Comparison of ENCODE assay signal across 8 cellular contexts in genomic region chr11:47642099-47642855, GRCh38. TPM values are rescaled to one million over a fixed set of nuclear protein-coding genes. Genes with fewer than 3 reads are reported as not detected.
DNase-seq lines count a peak whose midpoint lies in the region; ATAC-seq and TF ChIP-seq lines count a peak whose summit lies in the region.

TSS of gene MTCH2 (minus strand) at chr11:47642559. CDS start at chr11:47642465, 94 bp downstream.

- WGBS in esophagus, 2 donors: 1% methylated on average over 78 of the region's 78 CpGs

- H4K20me1 ChIP-seq in PC-9 (ENCODE audit: insufficient read depth): no peaks in the 10 kb centered on the region

- H3F3A ChIP-seq in PC-9 (ENCODE audit: insufficient read depth, low read depth): peaks cover 4% of the 10 kb centered on the region; the same call in 1 of the 2 replicates

- POLR2A ChIA-PET in PC-9 (lab: Charles Lee; ENCODE audit: unreplicated experiment): interaction anchor here (0.6 kb wide), 1 partner anchor 133 kb away, joined by 4 read pairs; no protein-coding TSS in a partner anchor

- peak within 1 kb of the TSS; percentile 75 for H3K9ac ChIP-seq in muscle layer of colon (ENCODE audit: low read length)

- DNase-seq in DMS153 treated with DMSO at 0.1 percent for 48 hours (lab: John Stamatoyannopoulos, UW; ENCODE audit: unreplicated experiment) (peak; percentile 96), KBM-7 (peak; percentile 98), PC-9 (peak; percentile 86 to 98)
- peak; percentile 98 for DNase-seq in activated T-cell treated with anti-CD3 and anti-CD28 coated beads, Interleukin-2, amount 50 U/mL, for 24 hours
- DNase-seq in stimulated activated CD8-positive, alpha-beta memory T cell treated with anti-CD3 and anti-CD28 coated beads, Interleukin-7, amount 100 ng/mL, for 24 hours (ENCODE audit: low read depth): peak; percentile 95

- peaks cover 41% of the 10 kb centered on the region for H3K36me3 Mint-ChIP-seq in activated T-cell treated with anti-CD3 and anti-CD28 coated beads, Interleukin-2, amount 50 U/mL, for 24 hours (ENCODE audit: low read depth)

- peaks cover 9% of the 10 kb centered on the region for H3K4me1 ChIP-seq in PC-9 (replicated peaks; ENCODE audit: insufficient read depth)
- H3K4me1 ChIP-seq in esophagus (ENCODE audit: control insufficient read depth in 2 of 2, insufficient read depth in 2 of 2, low read length in 1 of 2): peaks cover 3% of the 10 kb centered on the region in 2 donors
- H3K4me1 ChIP-seq in muscle layer of colon (ENCODE audit: insufficient read depth, low read length): peaks cover 14% of the 10 kb centered on the region

- H2AFZ ChIP-seq in PC-9: peak within 1 kb of the TSS; percentile 94

- H3K9me2 ChIP-seq in PC-9 (ENCODE audit: insufficient read depth): no peaks in the 10 kb centered on the region

- CTCF ChIA-PET in PC-9 (lab: Charles Lee): no interaction called here

- H3K27me3 ChIP-seq in PC-9 (ENCODE audit: insufficient read depth, low read depth): no peaks in the 10 kb centered on the region
- H3K27me3 ChIP-seq in esophagus (ENCODE audit: control insufficient read depth in 1 of 2, insufficient read depth in 2 of 2, low read length in 2 of 2): no peaks in the 10 kb centered on the region
- no peaks in the 10 kb centered on the region for H3K27me3 ChIP-seq in muscle layer of colon (ENCODE audit: control insufficient read depth in 1 of 2, insufficient read depth in 2 of 2, low read length in 2 of 2)

- ATAC-seq in GM21717 (IDR thresholded peaks at IDR 0.05; ENCODE audit: unreplicated experiment): peak; percentile 89

- peaks cover 9% of the 10 kb centered on the region; the same call in 1 of the 2 replicates for H3K36me3 ChIP-seq in PC-9 (ENCODE audit: low read depth)
- H3K36me3 ChIP-seq in esophagus (ENCODE audit: control insufficient read depth in 2 of 2, insufficient read depth in 2 of 2, low read length in 1 of 2): no peaks in the 10 kb centered on the region
- H3K36me3 ChIP-seq in muscle layer of colon (ENCODE audit: insufficient read depth, low read length): peaks cover 14% of the 10 kb centered on the region

- peak within 1 kb of the TSS; percentile 89 for H3K4me2 ChIP-seq in PC-9

- peaks cover 27% of the 10 kb centered on the region for H3K4me1 Mint-ChIP-seq in activated T-cell treated with anti-CD3 and anti-CD28 coated beads, Interleukin-2, amount 50 U/mL, for 24 hours (ENCODE audit: low read depth)

- H3K27ac ChIP-seq in PC-9 (peak within 1 kb of the TSS; percentile 74), esophagus (ENCODE audit: low read depth in 2 of 2, low read length in 1 of 2) (peak within 1 kb of the TSS; percentile 96 to 97), muscle layer of colon (ENCODE audit: low read depth, low read length) (peak within 1 kb of the TSS; percentile 74)

- intact Hi-C loops in PC-9 (cut with micrococcal nuclease; ENCODE audit: unreplicated experiment): loop anchor here (1.0 to 2.0 kb wide), 3 partner anchors 73 to 411 kb away; partner anchors contain the start of genes AGBL2 and FNBP4

- in situ Hi-C loops in KBM-7 (cut with MboI; ENCODE audit: low pct_unique_long_range_greater_than_20kb, low sequenced_read_pairs): loop anchor here (25.0 kb wide), 1 partner anchor 195 kb away; the partner anchor contains the start of gene NUP160

- no TSS peak for BruUV-seq in PC-9 (replicated peaks; lab: Mats Ljungman, UMichigan)

- H3K79me2 ChIP-seq in PC-9 (ENCODE audit: low read depth): peaks cover 32% of the 10 kb centered on the region

- H3K9me3 ChIP-seq in PC-9 (ENCODE audit: insufficient read depth, low read depth) (no peaks in the 10 kb centered on the region), esophagus (ENCODE audit: control insufficient read depth in 2 of 2, insufficient read depth in 1 of 2, low read depth in 1 of 2, low read length in 1 of 2) (no peaks in the 10 kb centered on the region), muscle layer of colon (ENCODE audit: low read length) (no peaks in the 10 kb centered on the region)

- peak within 1 kb of the TSS; percentile 95 for H3K4me3 Mint-ChIP-seq in activated T-cell treated with anti-CD3 and anti-CD28 coated beads, Interleukin-2, amount 50 U/mL, for 24 hours

- H3K4me3 ChIP-seq in PC-9 (peak within 1 kb of the TSS; percentile 94), esophagus (ENCODE audit: low read depth in 1 of 2, low read length in 2 of 2) (peak within 1 kb of the TSS; percentile 77 to 87), muscle layer of colon (ENCODE audit: low read depth in 1 of 2, low read length in 2 of 2) (peak within 1 kb of the TSS; percentile 63 to 89)

- no peaks in the 10 kb centered on the region for H3K9me3 Mint-ChIP-seq in activated T-cell treated with anti-CD3 and anti-CD28 coated beads, Interleukin-2, amount 50 U/mL, for 24 hours

- H3K27me3 Mint-ChIP-seq in activated T-cell treated with anti-CD3 and anti-CD28 coated beads, Interleukin-2, amount 50 U/mL, for 24 hours: no peaks in the 10 kb centered on the region

- peak within 1 kb of the TSS; percentile 97 for H3K27ac Mint-ChIP-seq in activated T-cell treated with anti-CD3 and anti-CD28 coated beads, Interleukin-2, amount 50 U/mL, for 24 hours

- TF ChIP-seq CTCF in PC-9 (conservative IDR thresholded peaks at IDR 0.05): peak; percentile 18; the same call in 1 of the 2 replicates

RNA-seq across cellular contexts. Expression of gene MTCH2, which starts in this region (rescaled TPM):
- total RNA-seq in PC-9 (2021): 147 and 167 TPM in 2 replicates
- polyA plus RNA-seq in esophagus: 10 to 100 TPM; 30.5 to 85.7 TPM

Comparison
In these comparisons a context has a peak if more than half of its experiments do, and no peak if none do; other contexts are left out.
1. Peak in every context shown above with its lines: DNase-seq, ATAC-seq, H3K4me3 ChIP-seq and H3K27ac ChIP-seq.